ENCODE assay signal across 26 cellular contexts in the genomic region with DNA sequence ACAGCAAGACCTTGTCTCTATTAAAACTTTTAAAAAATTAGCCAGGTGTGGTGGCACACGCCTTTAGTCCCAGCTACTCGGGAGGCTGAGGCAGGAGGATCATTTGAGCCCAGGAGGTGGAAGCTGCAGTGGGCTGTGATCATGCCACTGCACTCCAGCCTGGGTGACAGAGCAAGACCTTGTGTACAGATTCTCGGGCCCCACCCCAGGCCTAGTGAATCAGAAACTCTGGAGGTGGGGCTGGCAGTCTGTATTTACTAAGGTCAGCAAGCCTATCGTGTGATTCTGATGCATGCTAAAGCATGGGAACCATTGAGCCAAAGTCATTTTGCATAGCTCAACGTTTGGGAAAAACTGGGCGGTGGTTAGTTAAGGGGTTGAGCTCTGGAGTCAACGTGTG. TPM values are rescaled to one million over a fixed set of nuclear protein-coding genes. Genes with fewer than 3 reads are reported as not detected.
"Had no signal": no experiment of that assay in that cellular context is flagged by ENCODE, and none has a peak within 500 bp of the region (broad histone marks: within the 10 kb centered on the region; RNA-seq: fewer than 3 reads in every experiment).

No MANE protein-coding gene starts in this region.

- H3K27ac Mint-ChIP-seq: activated naive CD4-positive, alpha-beta T cell treated with anti-CD3 and anti-CD28 coated beads, Interleukin-2, amount 50 U/mL, for 24 hours; dendritic cell treated with granulocyte-macrophage colony-stimulating factor and Interleukin-4, amounts not matched to agents 40 ng/mL and 50 ng/mL, for 4 days had no signal

- H3K27ac ChIP-seq: epithelial cell of prostate, tibial nerve, vagina, VCaP had no signal

- H3K27me3 Mint-ChIP-seq: activated naive CD4-positive, alpha-beta T cell treated with anti-CD3 and anti-CD28 coated beads, Interleukin-2, amount 50 U/mL, for 24 hours; dendritic cell treated with granulocyte-macrophage colony-stimulating factor and Interleukin-4, amounts not matched to agents 40 ng/mL and 50 ng/mL, for 4 days had no signal

- H3K27me3 ChIP-seq: tibial nerve, vagina had no signal

- H3K4me3 ChIP-seq: lung, tibial nerve, vagina had no signal

- H3K4me3 Mint-ChIP-seq: activated naive CD4-positive, alpha-beta T cell treated with anti-CD3 and anti-CD28 coated beads, Interleukin-2, amount 50 U/mL, for 24 hours; dendritic cell treated with granulocyte-macrophage colony-stimulating factor and Interleukin-4, amounts not matched to agents 40 ng/mL and 50 ng/mL, for 4 days; mesothelial cell of epicardium; nephron had no signal

- H3K36me3 ChIP-seq: tibial nerve, vagina had no signal

- H3K9me3 ChIP-seq: tibial nerve, vagina had no signal

- H3K4me1 ChIP-seq: tibial nerve, vagina had no signal

- DNase-seq: activated CD4-positive, alpha-beta T cell treated with anti-CD3 and anti-CD28 coated beads, Interleukin-2, amount 50 U/mL, for 1 hour; activated CD4-positive, CD25-positive, alpha-beta regulatory T cell treated with anti-CD3 and anti-CD28 coated beads, Interleukin-2, amount 50 U/mL, for 72 hours; activated CD8-positive, alpha-beta memory T cell treated with anti-CD3 and anti-CD28 coated beads, Interleukin-2, amount 50 U/mL, for 48 hours; activated gamma-delta T cell; effector memory CD4-positive, alpha-beta T cell; foreskin melanocyte; glutamatergic neuron; hypothalamus; posterior cingulate gyrus; stimulated activated CD4-positive, alpha-beta T cell treated with anti-CD3 and anti-CD28 coated beads, Interleukin-2, amount 100 ng/mL, for 24 hours; stimulated activated naive CD8-positive, alpha-beta T cell treated with anti-CD3 and anti-CD28 coated beads, Interleukin-15, Interleukin-2, amounts not matched to agents 100 U/mL and 50 U/mL, for 24 hours; SW 1271 had no signal

- FAIRE-seq: bronchial epithelial cell, keratinocyte had no signal

- ATAC-seq: left lobe of liver; stimulated activated naive CD8-positive, alpha-beta T cell treated with anti-CD3 and anti-CD28 coated beads, Interleukin-15, Interleukin-2, amounts not matched to agents 100 U/mL and 50 U/mL, for 24 hours had no signal

- H3K4me1 Mint-ChIP-seq: activated naive CD4-positive, alpha-beta T cell treated with anti-CD3 and anti-CD28 coated beads, Interleukin-2, amount 50 U/mL, for 24 hours; mesothelial cell of epicardium had no signal

- H3K9me3 Mint-ChIP-seq: activated naive CD4-positive, alpha-beta T cell treated with anti-CD3 and anti-CD28 coated beads, Interleukin-2, amount 50 U/mL, for 24 hours; dendritic cell treated with granulocyte-macrophage colony-stimulating factor and Interleukin-4, amounts not matched to agents 40 ng/mL and 50 ng/mL, for 4 days; mesothelial cell of epicardium; nephron had no signal

RNA-seq across cellular contexts. Expression of a gene that starts 3.5 kb away (rescaled TPM):
- total RNA-seq: bronchial epithelial cell, cerebellum, fibroblast of lung, left lobe of liver, lung, mesothelial cell of epicardium, tibial nerve, vagina had no signal
- polyA plus RNA-seq: fibroblast of lung, keratinocyte, lung had no signal
